Comparison of ENCODE assay signal across 27 cellular contexts in genomic region chr3:89360155-89360554, GRCh38.
DNase-seq lines count a peak whose midpoint lies in the region; ATAC-seq, FAIRE-seq and TF ChIP-seq lines count a peak whose summit lies in the region.
"Had no signal": no experiment of that assay in that cellular context is flagged by ENCODE, and none has a peak within 500 bp of the region (broad histone marks: within the 10 kb centered on the region; RNA-seq: fewer than 3 reads in every experiment).

No MANE protein-coding gene starts in this region.

- no peak overlapping the region for H2AFZ ChIP-seq in astrocyte (ENCODE audit: low read depth, low read length)

- no peak for TF ChIP-seq EP300 in esophagus muscularis mucosa (IDR thresholded peaks at IDR 0.05)

- H3K4me1 ChIP-seq in breast epithelium, result no peaks in the 10 kb centered on the region
- no peaks in the 10 kb centered on the region for H3K4me1 ChIP-seq in astrocyte (ENCODE audit: insufficient read depth, low read length)
- H3K4me1 ChIP-seq in esophagus muscularis mucosa, result no peaks in the 10 kb centered on the region
- H3K4me1 ChIP-seq: body of pancreas, colonic mucosa, heart left ventricle, prostate gland, upper lobe of left lung had no signal

- H3K27ac ChIP-seq in breast epithelium, result no peak overlapping the region
- no peak overlapping the region for H3K27ac ChIP-seq in astrocyte (ENCODE audit: low read depth, low read length)
- no peak overlapping the region for H3K27ac ChIP-seq in esophagus muscularis mucosa (replicated peaks in 1 of 4)
- H3K27ac ChIP-seq: 22Rv1, body of pancreas, colonic mucosa, heart left ventricle, prostate gland, skin epidermis, upper lobe of left lung, WERI-Rb-1 had no signal

- peak; percentile 32 for DNase-seq in MCF 10A (ENCODE audit: unreplicated experiment)
- no peak for DNase-seq in breast epithelium (ENCODE audit: low spot score in 2 of 2)
- peak; percentile 85 for DNase-seq in astrocyte (ENCODE audit: low read depth)
- peak; percentile 2 for DNase-seq in fibroblast of villous mesenchyme (ENCODE audit: low read depth)
- no peak for DNase-seq in glomerular visceral epithelial cell (ENCODE audit: extremely low spot score)
- no peak for DNase-seq in esophagus muscularis mucosa (ENCODE audit: extremely low spot score)
- no peak for DNase-seq in glutamatergic neuron
- DNase-seq: activated CD4-positive, alpha-beta T cell treated with anti-CD3 and anti-CD28 coated beads, Interleukin-2, amount 10 ng/mL, durations not matched to agents 24 days and 14 days; activated naive CD4-positive, alpha-beta T cell treated with anti-CD3 and anti-CD28 coated beads, Interleukin-2, amount 50 U/mL, for 16 hours; body of pancreas; colonic mucosa; DMS53; heart left ventricle; left cardiac atrium; NCI-H2081; NCI-H774; stimulated activated CD4-positive, alpha-beta T cell treated with anti-CD3 and anti-CD28 coated beads, Interleukin-2, amount 100 ng/mL, for 24 hours; T-helper 9 cell; upper lobe of left lung; WERI-Rb-1 had no signal

- H3K4me2 ChIP-seq in astrocyte (ENCODE audit: low read length), result peak overlapping the region; percentile 26

- no TSS peak for BruUV-seq in MCF 10A (replicated peaks; lab: Mats Ljungman, UMichigan)

- H3K27ac Mint-ChIP-seq in MCF 10A (ENCODE audit: low read depth, unreplicated experiment) (no peak overlapping the region), astrocyte (ENCODE audit: unreplicated experiment) (peak overlapping the region; percentile 6), glutamatergic neuron (ENCODE audit: unreplicated experiment) (no peak overlapping the region)
- H3K27ac Mint-ChIP-seq: activated CD4-positive, alpha-beta T cell treated with anti-CD3 and anti-CD28 coated beads, Interleukin-2, amount 10 ng/mL, durations not matched to agents 24 days and 14 days; B cell; IgD-negative memory B cell had no signal

- H3K79me2 ChIP-seq in astrocyte (ENCODE audit: insufficient read depth, low read length), result no peaks in the 10 kb centered on the region

- TF ChIP-seq CTCF in MCF 10A (IDR thresholded peaks at IDR 0.05; ENCODE audit: unreplicated experiment) (no peak), breast epithelium (IDR thresholded peaks at IDR 0.05) (no peak), astrocyte (IDR thresholded peaks at IDR 0.05; ENCODE audit: insufficient read depth, low read depth, low read length) (no peak), fibroblast of villous mesenchyme (IDR thresholded peaks at IDR 0.05; ENCODE audit: insufficient read depth, low read depth, low read length) (no peak), esophagus muscularis mucosa (IDR thresholded peaks at IDR 0.05) (no peak), glutamatergic neuron (IDR thresholded peaks at IDR 0.05; ENCODE audit: partially characterized antibody, unreplicated experiment) (no peak)

- H3K4me1 Mint-ChIP-seq in MCF 10A (ENCODE audit: insufficient read depth, unreplicated experiment) (peaks cover 6% of the 10 kb centered on the region), astrocyte (ENCODE audit: low read depth, unreplicated experiment) (peaks cover 6% of the 10 kb centered on the region), glutamatergic neuron (ENCODE audit: low read depth, unreplicated experiment) (no peaks in the 10 kb centered on the region)
- H3K4me1 Mint-ChIP-seq: activated CD4-positive, alpha-beta T cell treated with anti-CD3 and anti-CD28 coated beads, Interleukin-2, amount 10 ng/mL, durations not matched to agents 24 days and 14 days; B cell; IgD-negative memory B cell had no signal

- WGBS in esophagus muscularis mucosa, result 86% methylated on average over 1 of the region's 1 CpG

- POLR2A ChIA-PET in MCF 10A (lab: Yijun Ruan, JAX), result interaction anchor here (0.5 kb wide), 1 partner anchor 409 kb away, joined by 3 read pairs; no protein-coding TSS in a partner anchor

- H3K4me3 Mint-ChIP-seq in MCF 10A (ENCODE audit: unreplicated experiment), result no peak overlapping the region
- no peak overlapping the region for H3K4me3 Mint-ChIP-seq in astrocyte (ENCODE audit: unreplicated experiment)
- H3K4me3 Mint-ChIP-seq in glutamatergic neuron (ENCODE audit: unreplicated experiment), result no peak overlapping the region
- H3K4me3 Mint-ChIP-seq: activated CD4-positive, alpha-beta T cell treated with anti-CD3 and anti-CD28 coated beads, Interleukin-2, amount 10 ng/mL, durations not matched to agents 24 days and 14 days; B cell; IgD-negative memory B cell had no signal

- H3K9me3 ChIP-seq in breast epithelium (no peaks in the 10 kb centered on the region), astrocyte (ENCODE audit: insufficient read depth, low read depth, low read length) (no peaks in the 10 kb centered on the region), esophagus muscularis mucosa (no peaks in the 10 kb centered on the region)
- H3K9me3 ChIP-seq: body of pancreas, colonic mucosa, heart left ventricle, prostate gland, upper lobe of left lung had no signal

- CTCF ChIA-PET in MCF 10A (lab: Yijun Ruan, JAX), result interaction anchor here (0.5 kb wide), 1 partner anchor 216 kb away, joined by 3 read pairs; no protein-coding TSS in a partner anchor

- H3K4me3 ChIP-seq in breast epithelium (no peak overlapping the region), astrocyte (ENCODE audit: insufficient read depth, low read depth, low read length) (no peak overlapping the region), fibroblast of villous mesenchyme (ENCODE audit: low read depth, low read length) (no peak overlapping the region), esophagus muscularis mucosa (no peak overlapping the region)
- H3K4me3 ChIP-seq: body of pancreas, colonic mucosa, heart left ventricle, prostate gland, skin epidermis, upper lobe of left lung had no signal

- no peak for TF ChIP-seq POLR2A in breast epithelium (IDR thresholded peaks at IDR 0.05)
- TF ChIP-seq POLR2A in esophagus muscularis mucosa (IDR thresholded peaks at IDR 0.05; ENCODE audit: low read depth), result no peak

- intact Hi-C loops in MCF 10A (cut with micrococcal nuclease), result no loop called here
- intact Hi-C loops in breast epithelium (cut with DNase I; ENCODE audit: low total_unique reads), result no loop called here
- intact Hi-C loops in esophagus muscularis mucosa (cut with DNase I), result no loop called here

- ATAC-seq in HG02798 (IDR thresholded peaks at IDR 0.05; ENCODE audit: poor library complexity, unreplicated experiment), result no peak
- ATAC-seq: body of pancreas, heart left ventricle, Right ventricle myocardium inferior had no signal

- H3K36me3 Mint-ChIP-seq in MCF 10A (ENCODE audit: insufficient read depth, unreplicated experiment) (no peaks in the 10 kb centered on the region), astrocyte (ENCODE audit: low read depth, unreplicated experiment) (no peaks in the 10 kb centered on the region), glutamatergic neuron (ENCODE audit: unreplicated experiment) (no peaks in the 10 kb centered on the region)
- H3K36me3 Mint-ChIP-seq: IgD-negative memory B cell had no signal

- H3K27me3 ChIP-seq in breast epithelium, result no peaks in the 10 kb centered on the region
- no peaks in the 10 kb centered on the region for H3K27me3 ChIP-seq in astrocyte (ENCODE audit: insufficient read depth, low read length)
- no peaks in the 10 kb centered on the region for H3K27me3 ChIP-seq in esophagus muscularis mucosa
- H3K27me3 ChIP-seq: body of pancreas, colonic mucosa, heart left ventricle, upper lobe of left lung had no signal

- no peaks in the 10 kb centered on the region for H4K20me1 ChIP-seq in astrocyte (ENCODE audit: insufficient read depth, low read length)

- H3K36me3 ChIP-seq in breast epithelium, result no peaks in the 10 kb centered on the region
- no peaks in the 10 kb centered on the region for H3K36me3 ChIP-seq in astrocyte (ENCODE audit: insufficient read depth, low read length)
- no peaks in the 10 kb centered on the region for H3K36me3 ChIP-seq in esophagus muscularis mucosa
- H3K36me3 ChIP-seq: colonic mucosa, heart left ventricle, prostate gland, upper lobe of left lung, WERI-Rb-1 had no signal

- FAIRE-seq in astrocyte (lab: Jason Lieb, UNC), result no peak

- no peak overlapping the region for H3K9ac ChIP-seq in astrocyte (ENCODE audit: low read length)

- H3K9me3 Mint-ChIP-seq in MCF 10A (ENCODE audit: unreplicated experiment), result no peaks in the 10 kb centered on the region
- peaks cover 2% of the 10 kb centered on the region for H3K9me3 Mint-ChIP-seq in astrocyte (ENCODE audit: unreplicated experiment)
- no peaks in the 10 kb centered on the region for H3K9me3 Mint-ChIP-seq in glutamatergic neuron (ENCODE audit: unreplicated experiment)
- H3K9me3 Mint-ChIP-seq: activated CD4-positive, alpha-beta T cell treated with anti-CD3 and anti-CD28 coated beads, Interleukin-2, amount 10 ng/mL, durations not matched to agents 24 days and 14 days had no signal

- no peaks in the 10 kb centered on the region for H3K27me3 Mint-ChIP-seq in MCF 10A (ENCODE audit: insufficient read depth, unreplicated experiment)
- H3K27me3 Mint-ChIP-seq in astrocyte (ENCODE audit: low read depth, unreplicated experiment), result no peaks in the 10 kb centered on the region
- peaks cover 1% of the 10 kb centered on the region for H3K27me3 Mint-ChIP-seq in glutamatergic neuron (ENCODE audit: unreplicated experiment)
- H3K27me3 Mint-ChIP-seq: activated CD4-positive, alpha-beta T cell treated with anti-CD3 and anti-CD28 coated beads, Interleukin-2, amount 10 ng/mL, durations not matched to agents 24 days and 14 days; B cell; IgD-negative memory B cell had no signal

Comparison
In these comparisons a context has a peak if more than half of its experiments do, and no peak if none do; other contexts are left out.
1. DNase-seq: peak in MCF 10A (single experiment), astrocyte (single experiment) and fibroblast of villous mesenchyme (single experiment); none in breast epithelium (0 of 2), glomerular visceral epithelial cell (single experiment), esophagus muscularis mucosa (single experiment) and glutamatergic neuron (single experiment).